Comparison of ENCODE assay signal across 1 cellular context in the genomic region with DNA sequence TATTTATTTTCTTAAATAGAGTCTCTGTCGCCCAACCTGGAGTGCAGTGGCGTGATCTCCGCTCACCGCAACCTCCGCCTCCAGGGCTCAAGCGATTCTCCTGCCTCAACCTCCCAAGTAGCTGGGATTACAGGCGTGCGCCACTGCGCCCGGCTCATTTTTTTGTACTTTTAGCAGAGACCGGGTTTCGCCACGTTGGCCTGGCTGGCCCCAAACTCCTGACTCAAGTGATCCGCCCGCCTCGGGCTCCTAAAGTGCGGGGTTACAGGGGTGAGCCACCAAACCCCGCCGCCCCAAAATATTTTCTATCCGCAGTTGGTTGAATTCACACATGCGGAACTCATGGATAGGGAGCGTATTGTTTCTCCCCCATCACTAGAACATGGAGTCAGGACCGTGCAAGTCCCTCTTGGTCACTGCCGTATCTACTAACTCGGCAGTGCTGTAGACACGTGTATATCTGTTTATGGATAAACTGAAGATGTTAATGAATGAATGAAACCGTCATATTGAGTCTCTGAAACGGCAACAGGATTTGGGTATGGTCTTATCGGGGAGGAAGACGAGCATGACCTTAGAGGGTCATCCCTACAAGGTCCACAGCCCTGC.
A peak's percentile ranks its signal among the peaks of the same experiment; 100 is the strongest.
TF ChIP-seq lines count a peak whose summit lies in the region.

No MANE protein-coding gene starts in this region.

TF ChIP-seq in HepG2, 621 proteins besides CTCF, POLR2A, EP300 and RAD21 (continued from another document and continues in another):
- TF ChIP-seq, protein P1, sequence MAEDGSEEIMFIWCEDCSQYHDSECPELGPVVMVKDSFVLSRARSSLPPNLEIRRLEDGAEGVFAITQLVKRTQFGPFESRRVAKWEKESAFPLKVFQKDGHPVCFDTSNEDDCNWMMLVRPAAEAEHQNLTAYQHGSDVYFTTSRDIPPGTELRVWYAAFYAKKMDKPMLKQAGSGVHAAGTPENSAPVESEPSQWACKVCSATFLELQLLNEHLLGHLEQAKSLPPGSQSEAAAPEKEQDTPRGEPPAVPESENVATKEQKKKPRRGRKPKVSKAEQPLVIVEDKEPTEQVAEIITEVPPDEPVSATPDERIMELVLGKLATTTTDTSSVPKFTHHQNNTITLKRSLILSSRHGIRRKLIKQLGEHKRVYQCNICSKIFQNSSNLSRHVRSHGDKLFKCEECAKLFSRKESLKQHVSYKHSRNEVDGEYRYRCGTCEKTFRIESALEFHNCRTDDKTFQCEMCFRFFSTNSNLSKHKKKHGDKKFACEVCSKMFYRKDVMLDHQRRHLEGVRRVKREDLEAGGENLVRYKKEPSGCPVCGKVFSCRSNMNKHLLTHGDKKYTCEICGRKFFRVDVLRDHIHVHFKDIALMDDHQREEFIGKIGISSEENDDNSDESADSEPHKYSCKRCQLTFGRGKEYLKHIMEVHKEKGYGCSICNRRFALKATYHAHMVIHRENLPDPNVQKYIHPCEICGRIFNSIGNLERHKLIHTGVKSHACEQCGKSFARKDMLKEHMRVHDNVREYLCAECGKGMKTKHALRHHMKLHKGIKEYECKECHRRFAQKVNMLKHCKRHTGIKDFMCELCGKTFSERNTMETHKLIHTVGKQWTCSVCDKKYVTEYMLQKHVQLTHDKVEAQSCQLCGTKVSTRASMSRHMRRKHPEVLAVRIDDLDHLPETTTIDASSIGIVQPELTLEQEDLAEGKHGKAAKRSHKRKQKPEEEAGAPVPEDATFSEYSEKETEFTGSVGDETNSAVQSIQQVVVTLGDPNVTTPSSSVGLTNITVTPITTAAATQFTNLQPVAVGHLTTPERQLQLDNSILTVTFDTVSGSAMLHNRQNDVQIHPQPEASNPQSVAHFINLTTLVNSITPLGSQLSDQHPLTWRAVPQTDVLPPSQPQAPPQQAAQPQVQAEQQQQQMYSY (CRISPR knock-in tag; IDR thresholded peaks at IDR 0.05), result no peak
- TF ChIP-seq FOXA1 (IDR thresholded peaks at IDR 0.05), result no peak
- no peak for TF ChIP-seq FOXA1 (CRISPR knock-in tag; IDR thresholded peaks at IDR 0.05)
- TF ChIP-seq KAT2B (IDR thresholded peaks at IDR 0.05; ENCODE audit: borderline replicate concordance, low read depth, low read length), result no peak
- TF ChIP-seq ZNF263 (CRISPR knock-in tag; IDR thresholded peaks at IDR 0.05), result peak; percentile 88
- TF ChIP-seq, protein P2, sequence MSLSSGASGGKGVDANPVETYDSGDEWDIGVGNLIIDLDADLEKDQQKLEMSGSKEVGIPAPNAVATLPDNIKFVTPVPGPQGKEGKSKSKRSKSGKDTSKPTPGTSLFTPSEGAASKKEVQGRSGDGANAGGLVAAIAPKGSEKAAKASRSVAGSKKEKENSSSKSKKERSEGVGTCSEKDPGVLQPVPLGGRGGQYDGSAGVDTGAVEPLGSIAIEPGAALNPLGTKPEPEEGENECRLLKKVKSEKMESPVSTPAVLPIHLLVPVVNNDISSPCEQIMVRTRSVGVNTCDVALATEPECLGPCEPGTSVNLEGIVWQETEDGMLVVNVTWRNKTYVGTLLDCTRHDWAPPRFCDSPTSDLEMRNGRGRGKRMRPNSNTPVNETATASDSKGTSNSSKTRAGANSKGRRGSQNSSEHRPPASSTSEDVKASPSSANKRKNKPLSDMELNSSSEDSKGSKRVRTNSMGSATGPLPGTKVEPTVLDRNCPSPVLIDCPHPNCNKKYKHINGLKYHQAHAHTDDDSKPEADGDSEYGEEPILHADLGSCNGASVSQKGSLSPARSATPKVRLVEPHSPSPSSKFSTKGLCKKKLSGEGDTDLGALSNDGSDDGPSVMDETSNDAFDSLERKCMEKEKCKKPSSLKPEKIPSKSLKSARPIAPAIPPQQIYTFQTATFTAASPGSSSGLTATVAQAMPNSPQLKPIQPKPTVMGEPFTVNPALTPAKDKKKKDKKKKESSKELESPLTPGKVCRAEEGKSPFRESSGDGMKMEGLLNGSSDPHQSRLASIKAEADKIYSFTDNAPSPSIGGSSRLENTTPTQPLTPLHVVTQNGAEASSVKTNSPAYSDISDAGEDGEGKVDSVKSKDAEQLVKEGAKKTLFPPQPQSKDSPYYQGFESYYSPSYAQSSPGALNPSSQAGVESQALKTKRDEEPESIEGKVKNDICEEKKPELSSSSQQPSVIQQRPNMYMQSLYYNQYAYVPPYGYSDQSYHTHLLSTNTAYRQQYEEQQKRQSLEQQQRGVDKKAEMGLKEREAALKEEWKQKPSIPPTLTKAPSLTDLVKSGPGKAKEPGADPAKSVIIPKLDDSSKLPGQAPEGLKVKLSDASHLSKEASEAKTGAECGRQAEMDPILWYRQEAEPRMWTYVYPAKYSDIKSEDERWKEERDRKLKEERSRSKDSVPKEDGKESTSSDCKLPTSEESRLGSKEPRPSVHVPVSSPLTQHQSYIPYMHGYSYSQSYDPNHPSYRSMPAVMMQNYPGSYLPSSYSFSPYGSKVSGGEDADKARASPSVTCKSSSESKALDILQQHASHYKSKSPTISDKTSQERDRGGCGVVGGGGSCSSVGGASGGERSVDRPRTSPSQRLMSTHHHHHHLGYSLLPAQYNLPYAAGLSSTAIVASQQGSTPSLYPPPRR (CRISPR knock-in tag; IDR thresholded peaks at IDR 0.05; ENCODE audit: borderline replicate concordance), result no peak
- 0 out of 2 replicates have a peak, but pooled peaks have one; percentile 0 for TF ChIP-seq PCBP1 (IDR thresholded peaks at IDR 0.05; ENCODE audit: borderline replicate concordance, low read depth, low read length)
- TF ChIP-seq, protein P3, sequence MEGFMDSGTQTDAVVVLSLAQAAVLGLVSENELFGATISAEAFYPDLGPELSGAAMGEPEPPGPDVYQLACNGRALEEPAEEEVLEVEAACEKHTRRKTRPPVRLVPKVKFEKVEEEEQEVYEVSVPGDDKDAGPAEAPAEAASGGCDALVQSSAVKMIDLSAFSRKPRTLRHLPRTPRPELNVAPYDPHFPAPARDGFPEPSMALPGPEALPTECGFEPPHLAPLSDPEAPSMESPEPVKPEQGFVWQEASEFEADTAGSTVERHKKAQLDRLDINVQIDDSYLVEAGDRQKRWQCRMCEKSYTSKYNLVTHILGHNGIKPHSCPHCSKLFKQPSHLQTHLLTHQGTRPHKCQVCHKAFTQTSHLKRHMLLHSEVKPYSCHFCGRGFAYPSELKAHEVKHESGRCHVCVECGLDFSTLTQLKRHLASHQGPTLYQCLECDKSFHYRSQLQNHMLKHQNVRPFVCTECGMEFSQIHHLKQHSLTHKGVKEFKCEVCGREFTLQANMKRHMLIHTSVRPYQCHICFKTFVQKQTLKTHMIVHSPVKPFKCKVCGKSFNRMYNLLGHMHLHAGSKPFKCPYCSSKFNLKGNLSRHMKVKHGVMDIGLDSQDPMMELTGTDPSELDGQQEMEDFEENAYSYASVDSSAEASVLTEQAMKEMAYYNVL (CRISPR knock-in tag; IDR thresholded peaks at IDR 0.05; ENCODE audit: borderline replicate concordance), result no peak
- TF ChIP-seq, protein P4, sequence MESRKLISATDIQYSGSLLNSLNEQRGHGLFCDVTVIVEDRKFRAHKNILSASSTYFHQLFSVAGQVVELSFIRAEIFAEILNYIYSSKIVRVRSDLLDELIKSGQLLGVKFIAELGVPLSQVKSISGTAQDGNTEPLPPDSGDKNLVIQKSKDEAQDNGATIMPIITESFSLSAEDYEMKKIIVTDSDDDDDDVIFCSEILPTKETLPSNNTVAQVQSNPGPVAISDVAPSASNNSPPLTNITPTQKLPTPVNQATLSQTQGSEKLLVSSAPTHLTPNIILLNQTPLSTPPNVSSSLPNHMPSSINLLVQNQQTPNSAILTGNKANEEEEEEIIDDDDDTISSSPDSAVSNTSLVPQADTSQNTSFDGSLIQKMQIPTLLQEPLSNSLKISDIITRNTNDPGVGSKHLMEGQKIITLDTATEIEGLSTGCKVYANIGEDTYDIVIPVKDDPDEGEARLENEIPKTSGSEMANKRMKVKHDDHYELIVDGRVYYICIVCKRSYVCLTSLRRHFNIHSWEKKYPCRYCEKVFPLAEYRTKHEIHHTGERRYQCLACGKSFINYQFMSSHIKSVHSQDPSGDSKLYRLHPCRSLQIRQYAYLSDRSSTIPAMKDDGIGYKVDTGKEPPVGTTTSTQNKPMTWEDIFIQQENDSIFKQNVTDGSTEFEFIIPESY (CRISPR knock-in tag; IDR thresholded peaks at IDR 0.05), result peak; percentile 59; the same call in 1 of the 2 replicates
- TF ChIP-seq NFRKB (IDR thresholded peaks at IDR 0.05), result no peak
- TF ChIP-seq, protein P5, sequence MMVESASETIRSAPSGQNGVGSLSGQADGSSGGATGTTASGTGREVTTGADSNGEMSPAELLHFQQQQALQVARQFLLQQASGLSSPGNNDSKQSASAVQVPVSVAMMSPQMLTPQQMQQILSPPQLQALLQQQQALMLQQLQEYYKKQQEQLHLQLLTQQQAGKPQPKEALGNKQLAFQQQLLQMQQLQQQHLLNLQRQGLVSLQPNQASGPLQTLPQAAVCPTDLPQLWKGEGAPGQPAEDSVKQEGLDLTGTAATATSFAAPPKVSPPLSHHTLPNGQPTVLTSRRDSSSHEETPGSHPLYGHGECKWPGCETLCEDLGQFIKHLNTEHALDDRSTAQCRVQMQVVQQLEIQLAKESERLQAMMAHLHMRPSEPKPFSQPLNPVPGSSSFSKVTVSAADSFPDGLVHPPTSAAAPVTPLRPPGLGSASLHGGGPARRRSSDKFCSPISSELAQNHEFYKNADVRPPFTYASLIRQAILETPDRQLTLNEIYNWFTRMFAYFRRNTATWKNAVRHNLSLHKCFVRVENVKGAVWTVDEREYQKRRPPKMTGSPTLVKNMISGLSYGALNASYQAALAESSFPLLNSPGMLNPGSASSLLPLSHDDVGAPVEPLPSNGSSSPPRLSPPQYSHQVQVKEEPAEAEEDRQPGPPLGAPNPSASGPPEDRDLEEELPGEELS (CRISPR knock-in tag; IDR thresholded peaks at IDR 0.05), result 0 out of 2 replicates have a peak, but pooled peaks have one; percentile 7
- TF ChIP-seq MTF1 (CRISPR knock-in tag; IDR thresholded peaks at IDR 0.05), result no peak
- TF ChIP-seq, protein P6, sequence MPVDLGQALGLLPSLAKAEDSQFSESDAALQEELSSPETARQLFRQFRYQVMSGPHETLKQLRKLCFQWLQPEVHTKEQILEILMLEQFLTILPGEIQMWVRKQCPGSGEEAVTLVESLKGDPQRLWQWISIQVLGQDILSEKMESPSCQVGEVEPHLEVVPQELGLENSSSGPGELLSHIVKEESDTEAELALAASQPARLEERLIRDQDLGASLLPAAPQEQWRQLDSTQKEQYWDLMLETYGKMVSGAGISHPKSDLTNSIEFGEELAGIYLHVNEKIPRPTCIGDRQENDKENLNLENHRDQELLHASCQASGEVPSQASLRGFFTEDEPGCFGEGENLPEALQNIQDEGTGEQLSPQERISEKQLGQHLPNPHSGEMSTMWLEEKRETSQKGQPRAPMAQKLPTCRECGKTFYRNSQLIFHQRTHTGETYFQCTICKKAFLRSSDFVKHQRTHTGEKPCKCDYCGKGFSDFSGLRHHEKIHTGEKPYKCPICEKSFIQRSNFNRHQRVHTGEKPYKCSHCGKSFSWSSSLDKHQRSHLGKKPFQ (CRISPR knock-in tag; IDR thresholded peaks at IDR 0.05; ENCODE audit: insufficient replicate concordance), result no peak
- no peak for TF ChIP-seq KDM6A (CRISPR knock-in tag; IDR thresholded peaks at IDR 0.05; ENCODE audit: low read depth)
- no peak; the same call in 1 of the 2 replicates for TF ChIP-seq ZNF766 (CRISPR knock-in tag; IDR thresholded peaks at IDR 0.05; ENCODE audit: borderline replicate concordance)
- no peak for TF ChIP-seq FOSL2 (CRISPR knock-in tag; IDR thresholded peaks at IDR 0.05)
- TF ChIP-seq, protein P7, sequence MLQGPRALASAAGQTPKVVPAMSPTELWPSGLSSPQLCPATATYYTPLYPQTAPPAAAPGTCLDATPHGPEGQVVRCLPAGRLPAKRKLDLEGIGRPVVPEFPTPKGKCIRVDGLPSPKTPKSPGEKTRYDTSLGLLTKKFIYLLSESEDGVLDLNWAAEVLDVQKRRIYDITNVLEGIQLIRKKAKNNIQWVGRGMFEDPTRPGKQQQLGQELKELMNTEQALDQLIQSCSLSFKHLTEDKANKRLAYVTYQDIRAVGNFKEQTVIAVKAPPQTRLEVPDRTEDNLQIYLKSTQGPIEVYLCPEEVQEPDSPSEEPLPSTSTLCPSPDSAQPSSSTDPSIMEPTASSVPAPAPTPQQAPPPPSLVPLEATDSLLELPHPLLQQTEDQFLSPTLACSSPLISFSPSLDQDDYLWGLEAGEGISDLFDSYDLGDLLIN (CRISPR knock-in tag; IDR thresholded peaks at IDR 0.05; ENCODE audit: borderline replicate concordance), result peak; percentile 65; the same call in 1 of the 2 replicates
- TF ChIP-seq SMC3 (IDR thresholded peaks at IDR 0.05; ENCODE audit: low read length), result no peak
- peak; percentile 12; the same call in 1 of the 2 replicates for TF ChIP-seq ZNF138 (CRISPR knock-in tag; IDR thresholded peaks at IDR 0.05; ENCODE audit: low read depth)
- TF ChIP-seq, protein P8, sequence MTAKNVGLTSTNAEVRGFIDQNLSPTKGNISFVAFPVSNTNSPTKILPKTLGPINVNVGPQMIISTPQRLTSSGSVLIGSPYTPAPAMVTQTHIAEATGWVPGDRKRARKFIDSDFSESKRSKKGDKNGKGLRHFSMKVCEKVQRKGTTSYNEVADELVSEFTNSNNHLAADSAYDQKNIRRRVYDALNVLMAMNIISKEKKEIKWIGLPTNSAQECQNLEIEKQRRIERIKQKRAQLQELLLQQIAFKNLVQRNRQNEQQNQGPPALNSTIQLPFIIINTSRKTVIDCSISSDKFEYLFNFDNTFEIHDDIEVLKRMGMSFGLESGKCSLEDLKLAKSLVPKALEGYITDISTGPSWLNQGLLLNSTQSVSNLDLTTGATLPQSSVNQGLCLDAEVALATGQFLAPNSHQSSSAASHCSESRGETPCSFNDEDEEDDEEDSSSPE (CRISPR knock-in tag; IDR thresholded peaks at IDR 0.05), result no peak
- TF ChIP-seq GFI1 (CRISPR knock-in tag; IDR thresholded peaks at IDR 0.05; ENCODE audit: borderline replicate concordance), result no peak
- TF ChIP-seq ZNF616 (CRISPR knock-in tag; IDR thresholded peaks at IDR 0.05; ENCODE audit: low read depth), result no peak
- TF ChIP-seq ZNF432 (CRISPR knock-in tag; IDR thresholded peaks at IDR 0.05; ENCODE audit: borderline replicate concordance), result no peak
- TF ChIP-seq, protein P9, sequence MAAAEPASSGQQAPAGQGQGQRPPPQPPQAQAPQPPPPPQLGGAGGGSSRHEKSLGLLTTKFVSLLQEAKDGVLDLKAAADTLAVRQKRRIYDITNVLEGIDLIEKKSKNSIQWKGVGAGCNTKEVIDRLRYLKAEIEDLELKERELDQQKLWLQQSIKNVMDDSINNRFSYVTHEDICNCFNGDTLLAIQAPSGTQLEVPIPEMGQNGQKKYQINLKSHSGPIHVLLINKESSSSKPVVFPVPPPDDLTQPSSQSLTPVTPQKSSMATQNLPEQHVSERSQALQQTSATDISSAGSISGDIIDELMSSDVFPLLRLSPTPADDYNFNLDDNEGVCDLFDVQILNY (CRISPR knock-in tag; conservative IDR thresholded peaks at IDR 0.05), result no peak
- TF ChIP-seq ZNF20 (CRISPR knock-in tag; IDR thresholded peaks at IDR 0.05), result no peak
- TF ChIP-seq, protein P10, sequence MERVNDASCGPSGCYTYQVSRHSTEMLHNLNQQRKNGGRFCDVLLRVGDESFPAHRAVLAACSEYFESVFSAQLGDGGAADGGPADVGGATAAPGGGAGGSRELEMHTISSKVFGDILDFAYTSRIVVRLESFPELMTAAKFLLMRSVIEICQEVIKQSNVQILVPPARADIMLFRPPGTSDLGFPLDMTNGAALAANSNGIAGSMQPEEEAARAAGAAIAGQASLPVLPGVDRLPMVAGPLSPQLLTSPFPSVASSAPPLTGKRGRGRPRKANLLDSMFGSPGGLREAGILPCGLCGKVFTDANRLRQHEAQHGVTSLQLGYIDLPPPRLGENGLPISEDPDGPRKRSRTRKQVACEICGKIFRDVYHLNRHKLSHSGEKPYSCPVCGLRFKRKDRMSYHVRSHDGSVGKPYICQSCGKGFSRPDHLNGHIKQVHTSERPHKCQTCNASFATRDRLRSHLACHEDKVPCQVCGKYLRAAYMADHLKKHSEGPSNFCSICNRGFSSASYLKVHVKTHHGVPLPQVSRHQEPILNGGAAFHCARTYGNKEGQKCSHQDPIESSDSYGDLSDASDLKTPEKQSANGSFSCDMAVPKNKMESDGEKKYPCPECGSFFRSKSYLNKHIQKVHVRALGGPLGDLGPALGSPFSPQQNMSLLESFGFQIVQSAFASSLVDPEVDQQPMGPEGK (CRISPR knock-in tag; IDR thresholded peaks at IDR 0.05), result no peak
- TF ChIP-seq ZNF383 (CRISPR knock-in tag; IDR thresholded peaks at IDR 0.05; ENCODE audit: borderline replicate concordance), result no peak
- TF ChIP-seq SRY (CRISPR knock-in tag; IDR thresholded peaks at IDR 0.05), result no peak
- TF ChIP-seq SIX1 (CRISPR knock-in tag; IDR thresholded peaks at IDR 0.05; ENCODE audit: borderline replicate concordance), result no peak
